In genomic region chr7:100888988-100889760, GRCh38 we compare ENCODE assay signal across 8 cellular contexts. TPM values are rescaled to one million over a fixed set of nuclear protein-coding genes. Genes with fewer than 3 reads are reported as not detected.
A peak's percentile ranks its signal among the peaks of the same experiment; 100 is the strongest.
DNase-seq lines count a peak whose midpoint lies in the region; ATAC-seq and TF ChIP-seq lines count a peak whose summit lies in the region.

UFSP1 (minus strand) TSS chr7:100889715; CDS start chr7:100889271, 444 bp downstream.

- H3K4me3 Mint-ChIP-seq in CD4-positive, alpha-beta T cell, result peak within 1 kb of the TSS; percentile 95
- H3K4me3 Mint-ChIP-seq in activated naive CD8-positive, alpha-beta T cell treated with anti-CD3 and anti-CD28 coated beads for 36 hours, result peak within 1 kb of the TSS; percentile 87
- peak within 1 kb of the TSS; percentile 87 to 91 for H3K4me3 Mint-ChIP-seq in stimulated activated naive B cell treated with anti-CD40 and anti-IgM and Interleukin-4, amounts not matched to agents 10 μg/mL and 1 μg/mL and 100 μg/mL, for 72 hours

- H3K36me3 ChIP-seq in iPS-18a (ENCODE audit: control insufficient read depth, low read depth, low read length), result peaks cover 46% of the 10 kb centered on the region

- H3K4me1 ChIP-seq in iPS-18a (ENCODE audit: control insufficient read depth, low read depth, low read length), result peaks cover 10% of the 10 kb centered on the region

- H3K36me3 Mint-ChIP-seq in CD4-positive, alpha-beta T cell (ENCODE audit: low read depth), result peaks cover 46% of the 10 kb centered on the region
- peaks cover 32% of the 10 kb centered on the region for H3K36me3 Mint-ChIP-seq in activated naive CD8-positive, alpha-beta T cell treated with anti-CD3 and anti-CD28 coated beads for 36 hours
- H3K36me3 Mint-ChIP-seq in stimulated activated naive B cell treated with anti-CD40 and anti-IgM and Interleukin-4, amounts not matched to agents 10 μg/mL and 1 μg/mL and 100 μg/mL, for 72 hours, result peaks cover 43 to 47% of the 10 kb centered on the region in 2 donors

- peak within 1 kb of the TSS; percentile 80 for H3K4me3 ChIP-seq in iPS-18a (ENCODE audit: low read length)

- POLR2A ChIA-PET in CD4-positive, alpha-beta T cell (lab: Charles Lee), result interaction anchor here (0.5 to 6.3 kb wide), 16 partner anchors 13 to 461 kb away, joined by 3 to 206 read pairs (median 4); partner anchors contain the start of genes FBXO24, FIS1, LRCH4 and PLOD3

- CTCF ChIA-PET in CD4-positive, alpha-beta T cell (lab: Charles Lee), result interaction anchor here (0.7 to 2.1 kb wide), 6 partner anchors 12 to 188 kb away, joined by 3 to 11 read pairs (median 3); partner anchors contain the start of genes SLC12A9 and SRRT

- peak within 1 kb of the TSS; percentile 86 for H3K9ac ChIP-seq in iPS-18a (ENCODE audit: low read length)

- no peak for DNase-seq in CD4-positive, alpha-beta T cell
- no peak for DNase-seq in activated naive CD8-positive, alpha-beta T cell treated with anti-CD3 and anti-CD28 coated beads for 36 hours
- no peak for DNase-seq in stimulated activated naive B cell treated with anti-CD40 and anti-IgM and Interleukin-4, amounts not matched to agents 10 μg/mL and 1 μg/mL and 100 μg/mL, for 72 hours
- no peak for DNase-seq in NCI-H345 treated with DMSO at 0.1 percent for 48 hours (lab: John Stamatoyannopoulos, UW; ENCODE audit: unreplicated experiment)

- intact Hi-C loops in CD4-positive, alpha-beta T cell (cut with DNase I, micrococcal nuclease), result loop anchor here (2.0 to 5.0 kb wide), 2 partner anchors 14 to 278 kb away; partner anchors contain the start of genes SRRT (in 1 of the 2) and VGF (in 1 of the 2)

- peak within 1 kb of the TSS; percentile 95 for H3K27ac Mint-ChIP-seq in CD4-positive, alpha-beta T cell
- peak within 1 kb of the TSS; percentile 91 for H3K27ac Mint-ChIP-seq in activated naive CD8-positive, alpha-beta T cell treated with anti-CD3 and anti-CD28 coated beads for 36 hours
- H3K27ac Mint-ChIP-seq in stimulated activated naive B cell treated with anti-CD40 and anti-IgM and Interleukin-4, amounts not matched to agents 10 μg/mL and 1 μg/mL and 100 μg/mL, for 72 hours, result peak within 1 kb of the TSS; percentile 91

- TF ChIP-seq CTCF in CD4-positive, alpha-beta T cell (IDR thresholded peaks at IDR 0.05), result no peak

- no peaks in the 10 kb centered on the region for H3K9me3 Mint-ChIP-seq in CD4-positive, alpha-beta T cell
- no peaks in the 10 kb centered on the region for H3K9me3 Mint-ChIP-seq in activated naive CD8-positive, alpha-beta T cell treated with anti-CD3 and anti-CD28 coated beads for 36 hours
- peaks cover 0 to 2% of the 10 kb centered on the region in 2 donors for H3K9me3 Mint-ChIP-seq in stimulated activated naive B cell treated with anti-CD40 and anti-IgM and Interleukin-4, amounts not matched to agents 10 μg/mL and 1 μg/mL and 100 μg/mL, for 72 hours

- peaks cover 59% of the 10 kb centered on the region for H3K4me1 Mint-ChIP-seq in CD4-positive, alpha-beta T cell (ENCODE audit: low read depth)
- peaks cover 44% of the 10 kb centered on the region for H3K4me1 Mint-ChIP-seq in activated naive CD8-positive, alpha-beta T cell treated with anti-CD3 and anti-CD28 coated beads for 36 hours
- H3K4me1 Mint-ChIP-seq in stimulated activated naive B cell treated with anti-CD40 and anti-IgM and Interleukin-4, amounts not matched to agents 10 μg/mL and 1 μg/mL and 100 μg/mL, for 72 hours, result peaks cover 52 to 65% of the 10 kb centered on the region in 2 donors

- peaks cover 34% of the 10 kb centered on the region for H3K27me3 ChIP-seq in CD4-positive, alpha-beta T cell (ENCODE audit: control insufficient read depth, insufficient read depth, low read length)
- no peaks in the 10 kb centered on the region for H3K27me3 ChIP-seq in iPS-18a (ENCODE audit: control insufficient read depth, insufficient read depth, low read length)

- peaks cover 34% of the 10 kb centered on the region for H3K27me3 Mint-ChIP-seq in CD4-positive, alpha-beta T cell
- peaks cover 33% of the 10 kb centered on the region for H3K27me3 Mint-ChIP-seq in activated naive CD8-positive, alpha-beta T cell treated with anti-CD3 and anti-CD28 coated beads for 36 hours
- peaks cover 28 to 38% of the 10 kb centered on the region in 2 donors for H3K27me3 Mint-ChIP-seq in stimulated activated naive B cell treated with anti-CD40 and anti-IgM and Interleukin-4, amounts not matched to agents 10 μg/mL and 1 μg/mL and 100 μg/mL, for 72 hours

- peak within 1 kb of the TSS; percentile 80 for H3K27ac ChIP-seq in CD4-positive, alpha-beta T cell (ENCODE audit: low read depth, low read length)
- H3K27ac ChIP-seq in iPS-18a (ENCODE audit: low read length), result peak within 1 kb of the TSS; percentile 88

- no peak for ATAC-seq in CD4-positive, alpha-beta T cell (ENCODE audit: poor library complexity)
- peak; percentile 33 for ATAC-seq in GM19372 (IDR thresholded peaks at IDR 0.05; ENCODE audit: low read depth, unreplicated experiment)
- ATAC-seq in HG03520 (IDR thresholded peaks at IDR 0.05; ENCODE audit: unreplicated experiment), result peak; percentile 7
- ATAC-seq in stimulated activated naive B cell treated with anti-CD40 and anti-IgM and Interleukin-4, amounts not matched to agents 10 μg/mL and 1 μg/mL and 100 μg/mL, for 72 hours (replicated peaks), result peak; percentile 36 to 47
- ATAC-seq in HG03139 (IDR thresholded peaks at IDR 0.05; ENCODE audit: unreplicated experiment), result no peak

- H3K9me3 ChIP-seq in CD4-positive, alpha-beta T cell (ENCODE audit: control insufficient read depth, low read length), result no peaks in the 10 kb centered on the region
- no peaks in the 10 kb centered on the region for H3K9me3 ChIP-seq in iPS-18a (ENCODE audit: control insufficient read depth, low read depth, low read length)

RNA-seq across cellular contexts. Expression of gene UFSP1, which starts in this region (rescaled TPM):
- 1 to 10 TPM; 1.1 to 1.5 TPM for total RNA-seq in CD4-positive, alpha-beta T cell
- 1 to 10 TPM; 1.7 to 2.3 TPM for total RNA-seq in activated naive CD8-positive, alpha-beta T cell treated with anti-CD3 and anti-CD28 coated beads for 36 hours

Comparison
In these comparisons a context has a peak if more than half of its experiments do, and no peak if none do; other contexts are left out.
1. ATAC-seq: peak in GM19372 (single experiment), HG03520 (single experiment) and stimulated activated naive B cell treated with anti-CD40 and anti-IgM and Interleukin-4, amounts not matched to agents 10 μg/mL and 1 μg/mL and 100 μg/mL, for 72 hours (2 of 2); none in CD4-positive, alpha-beta T cell (single experiment) and HG03139 (single experiment).
2. Peak in every context shown above with its lines, with median percentiles within 50 percentile points of each other: H3K27ac Mint-ChIP-seq and H3K4me3 Mint-ChIP-seq.